Comparison of ENCODE assay signal across 16 cellular contexts in the genomic region with DNA sequence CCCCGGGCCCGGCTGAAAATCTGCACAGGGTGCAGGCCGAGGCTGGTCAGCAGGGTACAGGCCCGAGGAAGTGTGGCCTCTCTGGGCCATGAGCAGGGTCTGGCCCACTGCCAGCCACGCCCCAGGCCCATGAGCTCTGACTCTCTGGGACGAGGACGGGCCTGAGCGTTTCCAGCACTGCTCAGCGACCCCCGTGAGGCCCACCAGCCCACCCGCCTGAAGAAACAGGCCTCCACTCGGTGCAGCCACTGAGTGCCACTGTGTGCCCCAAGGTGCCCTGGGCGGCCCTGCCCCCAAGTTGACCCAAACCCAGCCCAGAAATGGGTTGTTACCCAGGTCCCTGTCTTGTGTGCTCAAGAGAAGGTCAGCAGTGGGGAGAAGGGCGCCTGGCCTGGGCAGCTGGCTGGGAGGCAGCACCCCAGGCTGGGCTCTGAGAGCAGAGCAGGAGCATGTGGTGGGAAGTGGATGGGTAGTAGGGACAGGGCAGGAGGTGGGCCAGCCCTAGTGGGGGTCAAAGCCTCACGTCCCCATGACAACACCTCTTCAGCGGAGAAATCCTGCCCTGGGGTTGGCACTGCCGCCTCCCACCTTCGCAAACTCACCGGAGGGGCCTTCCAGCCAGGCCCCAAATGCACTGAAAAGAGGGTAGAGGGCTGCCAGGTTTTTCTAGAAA. TPM values are rescaled to one million over a fixed set of nuclear protein-coding genes. Genes with fewer than 3 reads are reported as not detected.
A peak's percentile ranks its signal among the peaks of the same experiment; 100 is the strongest.
DNase-seq lines count a peak whose midpoint lies in the region; ATAC-seq and TF ChIP-seq lines count a peak whose summit lies in the region.
"Had no signal": no experiment of that assay in that cellular context is flagged by ENCODE, and none has a peak within 500 bp of the region (broad histone marks: within the 10 kb centered on the region; RNA-seq: fewer than 3 reads in every experiment).

No MANE protein-coding gene starts in this region.

- no peaks in the 10 kb centered on the region for H4K20me1 ChIP-seq in H9 (ENCODE audit: control insufficient read depth, insufficient read depth, insufficient read length)

- H3K9ac ChIP-seq in H9 (ENCODE audit: extremely low read depth, insufficient read length, low read length) = no peak overlapping the region
- peak overlapping the region; percentile 24 for H3K9ac ChIP-seq in iPS-15b (ENCODE audit: low read depth, low read length)

- no peaks in the 10 kb centered on the region for H3K79me2 ChIP-seq in H9 (ENCODE audit: insufficient read depth, low read length)

- no peaks in the 10 kb centered on the region; a peak in 1 of 7 replicates for H3K36me3 Mint-ChIP-seq in H9 (ENCODE audit: insufficient read depth in 1 of 3, low read depth in 3 of 3)
- H3K36me3 Mint-ChIP-seq: activated naive CD4-positive, alpha-beta T cell treated with anti-CD3 and anti-CD28 coated beads, Interleukin-2, amount 50 U/mL, for 72 hours had no signal

- H4K5ac ChIP-seq in H9 (ENCODE audit: insufficient read length, low read depth, low read length) = no peak overlapping the region

- no peaks in the 10 kb centered on the region for H3K36me3 ChIP-seq in BE2C
- H3K36me3 ChIP-seq in iPS-15b (ENCODE audit: control insufficient read depth, insufficient read depth, low read length) = no peaks in the 10 kb centered on the region

- no CpG with 5 or more reads among the region's 19 CpGs for WGBS in H9 (ENCODE audit: extremely low coverage, insufficient read length, low lambda C conversion rate)

- H3K27me3 ChIP-seq in BE2C = peaks cover 9% of the 10 kb centered on the region
- H3K27me3 ChIP-seq in H9 (ENCODE audit: insufficient read depth, low read length) = peaks cover 3% of the 10 kb centered on the region; the same call in 1 of the 2 replicates
- H3K27me3 ChIP-seq in iPS-15b (ENCODE audit: control insufficient read depth, insufficient read depth, low read length) = peaks cover 22% of the 10 kb centered on the region
- H3K27me3 ChIP-seq: upper lobe of left lung had no signal

- peaks cover 0 to 4% of the 10 kb centered on the region in 2 experiments; a peak in 2 of 4 replicates for H3K4me1 Mint-ChIP-seq in H9

- no peak overlapping the region for H4K91ac ChIP-seq in H9 (ENCODE audit: insufficient read length, low read depth, low read length)

- H3K56ac ChIP-seq in H9 (ENCODE audit: insufficient read length, low read depth, low read length) = no peak overlapping the region

- H2BK120ac ChIP-seq in H9 (ENCODE audit: low read depth, low read length, poor library complexity, severe bottlenecking) = no peak overlapping the region

- H2AK5ac ChIP-seq in H9 (ENCODE audit: insufficient read length, low read length) = no peak overlapping the region

- H3K27ac Mint-ChIP-seq in H9 = no peak overlapping the region
- H3K27ac Mint-ChIP-seq: activated naive CD4-positive, alpha-beta T cell treated with anti-CD3 and anti-CD28 coated beads, Interleukin-2, amount 50 U/mL, for 72 hours had no signal

- H3K14ac ChIP-seq in H9 (ENCODE audit: insufficient read depth, low read length) = no peak overlapping the region

- no peak overlapping the region for H3K18ac ChIP-seq in H9 (ENCODE audit: insufficient read length, low read depth, low read length)

- intact Hi-C loops in sciatic nerve (cut with DNase I) (loop anchor here (10.0 kb wide), 1 partner anchor 81 kb away; no protein-coding TSS in a partner anchor), left colon (cut with DNase I, micrococcal nuclease) (no loop called here)

- H2BK12ac ChIP-seq in H9 (ENCODE audit: insufficient read length, low read depth, low read length) = no peak overlapping the region

- no peak overlapping the region for H3K4ac ChIP-seq in H9 (ENCODE audit: low read depth, low read length)

- H3K9me3 Mint-ChIP-seq in H9 = peaks cover 0 to 2% of the 10 kb centered on the region in 2 experiments; a peak in 1 of 5 replicates
- H3K9me3 Mint-ChIP-seq: activated naive CD4-positive, alpha-beta T cell treated with anti-CD3 and anti-CD28 coated beads, Interleukin-2, amount 50 U/mL, for 72 hours had no signal

- H3K4me1 ChIP-seq in BE2C = peaks cover 6% of the 10 kb centered on the region
- H3K4me1 ChIP-seq in H9 (ENCODE audit: insufficient read depth, low read length) = no peaks in the 10 kb centered on the region
- no peaks in the 10 kb centered on the region for H3K4me1 ChIP-seq in iPS-15b (ENCODE audit: control insufficient read depth, insufficient read depth, low read length)
- H3K4me1 ChIP-seq: foreskin keratinocyte had no signal

- peaks cover 6% of the 10 kb centered on the region for H3K23me2 ChIP-seq in H9 (ENCODE audit: insufficient read length, low read depth, low read length, poor library complexity, severe bottlenecking)

- no peak overlapping the region for H2BK5ac ChIP-seq in H9 (ENCODE audit: insufficient read length, low read length)

- no peak overlapping the region for H3K4me3 ChIP-seq in BE2C (ENCODE audit: low read depth, low read length)
- H3K4me3 ChIP-seq in iPS-15b (ENCODE audit: low read depth, low read length) = no peak overlapping the region
- H3K4me3 ChIP-seq: mucosa of descending colon, upper lobe of left lung had no signal

- no peak overlapping the region for H3K4me2 ChIP-seq in H9 (ENCODE audit: insufficient read depth, insufficient read length, low read length)

- H2BK20ac ChIP-seq in H9 (ENCODE audit: low read depth, low read length, poor library complexity, severe bottlenecking) = no peak overlapping the region

- no peak overlapping the region for H3K4me3 Mint-ChIP-seq in H9

- H3K27ac ChIP-seq in H9 (ENCODE audit: insufficient read length, low read depth, low read length) = no peak overlapping the region
- H3K27ac ChIP-seq: foreskin keratinocyte had no signal

- H3T11ph ChIP-seq in H9 (ENCODE audit: low read length) = no peak overlapping the region

- ATAC-seq in sciatic nerve (no peak), left colon (no peak), GM21526 (IDR thresholded peaks at IDR 0.05; ENCODE audit: low FRiP score, unreplicated experiment) (no peak)
- ATAC-seq: activated naive CD4-positive, alpha-beta T cell treated with anti-CD3 and anti-CD28 coated beads, Interleukin-2, amount 50 U/mL, for 72 hours; foreskin keratinocyte; mucosa of descending colon; PC-3 had no signal

- no peaks in the 10 kb centered on the region for H3K9me3 ChIP-seq in BE2C
- H3K9me3 ChIP-seq in H9 (ENCODE audit: control insufficient read depth, low read depth, low read length) = no peaks in the 10 kb centered on the region
- no peaks in the 10 kb centered on the region for H3K9me3 ChIP-seq in iPS-15b (ENCODE audit: control insufficient read depth, insufficient read depth, low read length)
- H3K9me3 ChIP-seq: mucosa of descending colon, upper lobe of left lung had no signal

- H3K27me3 Mint-ChIP-seq in H9 (ENCODE audit: low read depth) = peaks cover 29% of the 10 kb centered on the region

- no peaks in the 10 kb centered on the region for H3K79me1 ChIP-seq in H9 (ENCODE audit: insufficient read depth, low read depth, low read length, poor library complexity, severe bottlenecking)

- DNase-seq in BE2C = peak; percentile 24
- DNase-seq in H9 = peak; percentile 21
- peak; percentile 63 for DNase-seq in sciatic nerve (ENCODE audit: low spot score)
- DNase-seq in hypothalamus (lab: John Stamatoyannopoulos, UW) = no peak
- no peak for DNase-seq in stimulated activated CD4-positive, alpha-beta T cell treated with anti-CD3 and anti-CD28 coated beads, Interleukin-4, amount 100 ng/mL, for 24 hours
- no peak for DNase-seq in left colon
- DNase-seq: caudate nucleus, foreskin keratinocyte, NCI-H2029, NCI-H524, PC-3 had no signal

- no peak overlapping the region for H2BK15ac ChIP-seq in H9 (ENCODE audit: low read depth, low read length)

- no peak overlapping the region for H4K8ac ChIP-seq in H9 (replicated peaks; ENCODE audit: insufficient read length, low read depth, low read length)

- no peak overlapping the region for H3K23ac ChIP-seq in H9 (ENCODE audit: insufficient read length, low read depth, low read length)

- TF ChIP-seq CTCF in BE2C (IDR thresholded peaks at IDR 0.05; ENCODE audit: low read depth, low read length) = no peak
- TF ChIP-seq CTCF in H9 (conservative IDR thresholded peaks at IDR 0.05) = no peak

- H2AFZ ChIP-seq in H9 (ENCODE audit: low read length) = no peak overlapping the region

RNA-seq across cellular contexts. Expression of gene SNED1, which starts 2.1 kb away (rescaled TPM):
- polyA plus RNA-seq in BE2C (2012; ENCODE audit: insufficient read depth, insufficient read length, low read depth) = 1.6 TPM
- 1.8 and 2.5 TPM in 2 replicates for total RNA-seq in H9 (2021)
- 148 TPM for total RNA-seq in sciatic nerve
- total RNA-seq in left colon = 10 to 100 TPM in 1 of 2 donors, 1 to 10 TPM in 1; 9.4 to 10.1 TPM
- total RNA-seq: foreskin keratinocyte had no signal
- polyA plus RNA-seq: foreskin keratinocyte had no signal

Comparison
In these comparisons a context has a peak if more than half of its experiments do, and no peak if none do; other contexts are left out.
1. DNase-seq: peak in BE2C (single experiment), H9 (single experiment) and sciatic nerve (single experiment); none in hypothalamus (0 of 51), stimulated activated CD4-positive, alpha-beta T cell treated with anti-CD3 and anti-CD28 coated beads, Interleukin-4, amount 100 ng/mL, for 24 hours (single experiment) and left colon (0 of 2).
2. RNA of gene SNED1, which starts 2.1 kb away (total RNA-seq): 148 TPM in sciatic nerve (single experiment); 9.4 to 10.1 TPM in left colon and 1.8 to 2.5 TPM in H9; every median in the first group is over 10 times any median in the second.